ENCODE assay signal across 18 cellular contexts in the genomic region with DNA sequence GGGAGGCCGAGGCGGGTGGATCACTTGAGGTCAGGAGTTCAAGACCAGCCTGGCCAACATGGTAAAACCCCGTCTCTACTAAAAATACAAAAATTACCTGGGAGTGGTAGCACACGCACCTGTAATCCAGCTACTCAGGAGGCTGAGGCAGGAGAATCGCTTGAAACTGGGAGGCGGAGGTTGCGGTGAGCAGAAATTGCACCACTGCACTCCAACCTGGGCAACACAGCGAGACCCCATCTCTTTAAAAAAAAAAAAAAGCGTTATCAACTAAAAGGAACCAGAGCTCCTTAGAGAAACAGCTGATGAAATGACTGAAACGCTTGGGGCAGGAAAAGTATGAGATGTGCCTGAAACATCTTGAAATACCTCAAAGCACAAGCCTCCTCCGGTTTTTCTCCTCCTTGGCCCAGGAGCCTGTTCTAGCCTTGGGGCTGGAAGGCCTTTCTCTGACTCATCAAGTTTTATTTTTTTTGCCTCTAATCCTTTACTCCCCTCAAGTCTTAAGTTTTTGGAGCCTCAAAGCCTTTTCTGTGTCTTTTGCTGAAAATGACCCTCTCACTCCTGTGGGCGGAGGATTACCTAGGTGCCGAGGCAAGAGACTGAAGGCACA. TPM values are rescaled to one million over a fixed set of nuclear protein-coding genes. Genes with fewer than 3 reads are reported as not detected.
A peak's percentile ranks its signal among the peaks of the same experiment; 100 is the strongest.
DNase-seq lines count a peak whose midpoint lies in the region; ATAC-seq, FAIRE-seq and TF ChIP-seq lines count a peak whose summit lies in the region.
"Had no signal": no experiment of that assay in that cellular context is flagged by ENCODE, and none has a peak within 500 bp of the region (broad histone marks: within the 10 kb centered on the region; RNA-seq: fewer than 3 reads in every experiment).

No MANE protein-coding gene starts in this region.

- no peak overlapping the region for H4K91ac ChIP-seq in mesenchymal stem cell (ENCODE audit: low read length)

- no peak overlapping the region for H3K18ac ChIP-seq in mesenchymal stem cell (ENCODE audit: low read depth in 1 of 2, low read length in 2 of 2)

- H3K79me1 ChIP-seq in mesenchymal stem cell (replicated peaks; ENCODE audit: low read length, poor library complexity, severe bottlenecking) = peaks cover 8% of the 10 kb centered on the region

- peak; percentile 60 for DNase-seq in bronchial epithelial cell (ENCODE audit: low read depth)
- DNase-seq in mesenchymal stem cell = no peak
- no peak for DNase-seq in T-helper 1 cell
- no peak for DNase-seq in urothelium cell line (ENCODE audit: low spot score)
- DNase-seq: activated CD8-positive, alpha-beta T cell treated with anti-CD3 and anti-CD28 coated beads for 36 hours; activated naive CD4-positive, alpha-beta T cell; DMS53; gastrocnemius medialis; NCI-H1694 treated with DMSO at 0.1 percent for 48 hours; T-helper 2 cell had no signal

- H3K9ac ChIP-seq in KMS-11 (0 out of 2 replicates have a peak overlapping the region, but pooled peaks have one; percentile 31), mesenchymal stem cell (ENCODE audit: low read length) (peak overlapping the region; percentile 68)

- H2AK5ac ChIP-seq in mesenchymal stem cell (ENCODE audit: low read length, severe bottlenecking) = no peak overlapping the region

- WGBS in mesenchymal stem cell = 92% methylated on average over 11 of the region's 13 CpGs

- no peaks in the 10 kb centered on the region for H3K36me3 ChIP-seq in KMS-11 (ENCODE audit: insufficient read depth)
- no peaks in the 10 kb centered on the region for H3K36me3 ChIP-seq in bronchial epithelial cell (ENCODE audit: control insufficient read depth, insufficient read depth, low read length)
- peaks cover 0 to 7% of the 10 kb centered on the region in 2 experiments for H3K36me3 ChIP-seq in mesenchymal stem cell (ENCODE audit: control insufficient read depth in 1 of 2, insufficient read depth in 2 of 2, low read depth in 1 of 2, low read length in 2 of 2)
- H3K36me3 ChIP-seq: gastrocnemius medialis, tibial artery had no signal

- H3K27ac ChIP-seq in KMS-11 (peak overlapping the region; percentile 59), mesenchymal stem cell (ENCODE audit: low read length, poor library complexity, severe bottlenecking) (no peak overlapping the region)
- H3K27ac ChIP-seq: gastrocnemius medialis, tibial artery had no signal

- no peaks in the 10 kb centered on the region for H3K9me3 ChIP-seq in mesenchymal stem cell (ENCODE audit: control insufficient read depth, low read length)
- H3K9me3 ChIP-seq: gastrocnemius medialis, tibial artery had no signal

- no peak overlapping the region for H4K8ac ChIP-seq in mesenchymal stem cell (ENCODE audit: low read length)

- no peak overlapping the region for H2BK15ac ChIP-seq in mesenchymal stem cell (ENCODE audit: low read depth, poor library complexity, severe bottlenecking)

- H3K4me1 ChIP-seq in KMS-11 (ENCODE audit: low read depth, poor library complexity, severe bottlenecking) (peaks cover 65% of the 10 kb centered on the region), mesenchymal stem cell (ENCODE audit: control insufficient read depth, insufficient read depth, low read depth, low read length) (peaks cover 24% of the 10 kb centered on the region)

- no peak overlapping the region for H3K14ac ChIP-seq in mesenchymal stem cell (ENCODE audit: low read length in 2 of 2)

- peak overlapping the region; percentile 61 for H3K4me2 ChIP-seq in KMS-11
- no peak overlapping the region for H3K4me2 ChIP-seq in mesenchymal stem cell (ENCODE audit: low read length, poor library complexity, severe bottlenecking)

- H3K27me3 ChIP-seq in KMS-11 (ENCODE audit: insufficient read depth, low read depth) = no peaks in the 10 kb centered on the region
- no peaks in the 10 kb centered on the region for H3K27me3 ChIP-seq in bronchial epithelial cell (ENCODE audit: control insufficient read depth, insufficient read depth, low read length)
- no peaks in the 10 kb centered on the region for H3K27me3 ChIP-seq in mesenchymal stem cell (ENCODE audit: control insufficient read depth in 1 of 2, insufficient read depth in 1 of 2, low read length in 2 of 2)
- H3K27me3 ChIP-seq: gastrocnemius medialis, tibial artery had no signal

- no peak overlapping the region for H2BK12ac ChIP-seq in mesenchymal stem cell (ENCODE audit: low read length in 2 of 2)

- H3K4me3 ChIP-seq in KMS-11 (IDR thresholded peaks at IDR 0.05; ENCODE audit: insufficient read depth, low read depth, low read length) (no peak overlapping the region), bronchial epithelial cell (ENCODE audit: low read depth, low read length) (no peak overlapping the region), mesenchymal stem cell (ENCODE audit: insufficient read depth in 1 of 2, low read depth in 1 of 2, low read length in 2 of 2) (no peak overlapping the region)
- H3K4me3 ChIP-seq: gastrocnemius medialis, tibial artery had no signal

- H2AFZ ChIP-seq in KMS-11 (ENCODE audit: low read depth) (no peak overlapping the region), mesenchymal stem cell (ENCODE audit: low read depth, low read length) (no peak overlapping the region)

- H3K4ac ChIP-seq in mesenchymal stem cell (ENCODE audit: low read depth in 1 of 2, low read length in 2 of 2) = no peak overlapping the region

- no peak for ATAC-seq in HG02981 (IDR thresholded peaks at IDR 0.05; ENCODE audit: unreplicated experiment)
- ATAC-seq in HG03025 (IDR thresholded peaks at IDR 0.05; ENCODE audit: low FRiP score, unreplicated experiment) = no peak
- ATAC-seq: activated CD8-positive, alpha-beta T cell treated with anti-CD3 and anti-CD28 coated beads for 36 hours; gastrocnemius medialis had no signal

- no peak overlapping the region for H3K23ac ChIP-seq in mesenchymal stem cell (ENCODE audit: low read length in 2 of 2)

- H2BK120ac ChIP-seq in mesenchymal stem cell (ENCODE audit: low read depth, low read length) = no peak overlapping the region

- TF ChIP-seq CTCF in KMS-11 (conservative IDR thresholded peaks at IDR 0.05; ENCODE audit: low read depth, low read length) (no peak), bronchial epithelial cell (IDR thresholded peaks at IDR 0.05; ENCODE audit: insufficient read depth, low read length, severe bottlenecking) (no peak)

- peak; percentile 51 for FAIRE-seq in A204.1 (lab: Jason Lieb, UNC)
- FAIRE-seq in bronchial epithelial cell (lab: Jason Lieb, UNC) = no peak
- FAIRE-seq in urothelium cell line (lab: Jason Lieb, UNC) = no peak
- FAIRE-seq: colon, HTR-8/SVneo had no signal

- no peaks in the 10 kb centered on the region for H3K79me2 ChIP-seq in KMS-11 (ENCODE audit: insufficient read depth, low read depth)

- H2BK5ac ChIP-seq in mesenchymal stem cell (ENCODE audit: low read depth, low read length, poor library complexity, severe bottlenecking) = no peak overlapping the region

- H4K20me1 ChIP-seq in KMS-11 (ENCODE audit: insufficient read depth) = no peaks in the 10 kb centered on the region

RNA-seq across cellular contexts. Expression of a gene that starts 2.6 kb away (rescaled TPM):
- total RNA-seq in bronchial epithelial cell = 0.26 and 3.3 TPM in 2 replicates
- polyA plus RNA-seq in mesenchymal stem cell (2013, experiment 1 of 2) = 0.83 TPM
- polyA plus RNA-seq in mesenchymal stem cell (2013, experiment 2 of 2) = 1.00 TPM
- total RNA-seq: activated CD8-positive, alpha-beta T cell treated with anti-CD3 and anti-CD28 coated beads for 36 hours had no signal

RNA-seq across cellular contexts. Expression of a gene that starts 14.2 kb away (rescaled TPM):
- 55.5 and 126 TPM in 2 replicates for total RNA-seq in bronchial epithelial cell
- polyA plus RNA-seq in mesenchymal stem cell (2013, experiment 1 of 2) = 0.18 TPM
- 0.14 TPM for polyA plus RNA-seq in mesenchymal stem cell (2013, experiment 2 of 2)

RNA-seq across cellular contexts. Expression of a gene that starts 16.0 kb away (rescaled TPM):
- not detected in 2 replicates for total RNA-seq in bronchial epithelial cell
- not detected for polyA plus RNA-seq in mesenchymal stem cell (2013, experiment 1 of 2)
- polyA plus RNA-seq in mesenchymal stem cell (2013, experiment 2 of 2) = not detected
- total RNA-seq: activated CD8-positive, alpha-beta T cell treated with anti-CD3 and anti-CD28 coated beads for 36 hours; gastrocnemius medialis; kidney epithelial cell had no signal
